8 cellular contexts compared by ENCODE assay signal in the genomic region with DNA sequence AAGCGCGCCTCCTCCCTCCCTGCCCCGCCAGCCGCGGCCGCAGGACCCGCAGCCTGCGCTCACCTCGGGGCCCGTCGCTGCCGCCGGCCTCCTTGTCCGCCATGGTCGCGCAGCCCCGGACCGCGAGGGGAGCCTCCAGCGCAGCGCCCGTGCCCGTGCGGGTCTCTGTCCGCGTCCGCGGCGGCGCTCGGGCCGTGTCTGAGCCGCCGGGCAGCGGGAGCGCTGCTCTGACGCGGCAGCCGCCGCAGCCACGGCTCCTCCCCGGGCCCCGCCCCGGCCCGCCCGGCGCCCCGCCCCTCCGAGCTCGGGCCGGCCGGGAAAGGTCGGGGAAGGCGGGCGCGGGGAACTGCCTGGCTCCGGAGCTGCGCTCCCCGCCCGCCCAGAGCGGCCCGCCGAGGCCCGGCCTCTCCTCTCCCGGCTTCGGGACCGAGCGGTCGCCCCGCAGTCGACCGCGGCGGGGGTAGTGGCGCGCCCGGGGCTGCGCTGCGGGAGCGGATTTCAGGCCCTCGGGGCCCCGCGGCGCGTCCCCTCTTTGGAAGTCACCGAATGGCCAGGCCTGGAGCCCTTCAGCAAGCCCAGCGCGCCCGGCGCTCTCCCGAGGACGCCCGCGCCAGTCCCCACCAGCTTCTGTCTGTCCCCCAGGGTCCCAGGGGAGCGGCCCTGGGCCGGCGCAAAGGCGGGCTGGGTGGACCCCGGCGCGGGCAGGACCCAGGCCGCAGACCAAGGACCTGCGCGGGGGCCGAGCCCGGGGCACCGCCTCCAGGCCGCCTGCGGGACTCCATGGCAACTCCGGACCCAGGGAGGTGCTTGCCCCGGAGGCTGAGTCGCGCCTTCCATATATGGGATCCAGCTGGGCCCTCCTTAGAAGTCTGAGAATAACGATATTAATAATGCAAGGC. TPM values are rescaled to one million over a fixed set of nuclear protein-coding genes. Genes with fewer than 3 reads are reported as not detected.
A peak's percentile ranks its signal among the peaks of the same experiment; 100 is the strongest.
DNase-seq lines count a peak whose midpoint lies in the region; ATAC-seq and TF ChIP-seq lines count a peak whose summit lies in the region.

A gene with protein sequence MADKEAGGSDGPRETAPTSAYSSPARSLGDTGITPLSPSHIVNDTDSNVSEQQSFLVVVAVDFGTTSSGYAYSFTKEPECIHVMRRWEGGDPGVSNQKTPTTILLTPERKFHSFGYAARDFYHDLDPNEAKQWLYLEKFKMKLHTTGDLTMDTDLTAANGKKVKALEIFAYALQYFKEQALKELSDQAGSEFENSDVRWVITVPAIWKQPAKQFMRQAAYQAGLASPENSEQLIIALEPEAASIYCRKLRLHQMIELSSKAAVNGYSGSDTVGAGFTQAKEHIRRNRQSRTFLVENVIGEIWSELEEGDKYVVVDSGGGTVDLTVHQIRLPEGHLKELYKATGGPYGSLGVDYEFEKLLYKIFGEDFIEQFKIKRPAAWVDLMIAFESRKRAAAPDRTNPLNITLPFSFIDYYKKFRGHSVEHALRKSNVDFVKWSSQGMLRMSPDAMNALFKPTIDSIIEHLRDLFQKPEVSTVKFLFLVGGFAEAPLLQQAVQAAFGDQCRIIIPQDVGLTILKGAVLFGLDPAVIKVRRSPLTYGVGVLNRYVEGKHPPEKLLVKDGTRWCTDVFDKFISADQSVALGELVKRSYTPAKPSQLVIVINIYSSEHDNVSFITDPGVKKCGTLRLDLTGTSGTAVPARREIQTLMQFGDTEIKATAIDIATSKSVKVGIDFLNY (minus strand): TSS at position 200 of the 899 bp plus-strand sequence. CDS start 97 bp downstream, at position 103.

- peaks cover 66% of the 10 kb centered on the region for H3K27me3 Mint-ChIP-seq in WTC11 (ENCODE audit: low read depth)

- DNase-seq in GM04504 (ENCODE audit: low read depth), result peak; percentile 75
- DNase-seq in KBM-7, result peak; percentile 53
- peak; percentile 76 for DNase-seq in WTC11 (ENCODE audit: low spot score)
- peak; percentile 88 for DNase-seq in choroid plexus epithelial cell (ENCODE audit: low read depth)
- DNase-seq in kidney epithelial cell (ENCODE audit: low read depth), result no peak
- DNase-seq in smooth muscle cell (lab: John Stamatoyannopoulos, UW; ENCODE audit: unreplicated experiment), result peak; percentile 83
- DNase-seq in MV-4-11 (lab: John Stamatoyannopoulos, UW), result no peak

- peak within 1 kb of the TSS; percentile 89 for H3K27ac ChIP-seq in smooth muscle cell (ENCODE audit: low read depth)

- TF ChIP-seq CTCF in WTC11 (IDR thresholded peaks at IDR 0.05) (no peak), choroid plexus epithelial cell (conservative IDR thresholded peaks at IDR 0.05; ENCODE audit: low read depth, low read length) (no peak), kidney epithelial cell (IDR thresholded peaks at IDR 0.05; ENCODE audit: insufficient read depth, low read length, poor library complexity, severe bottlenecking) (no peak), smooth muscle cell (IDR thresholded peaks at IDR 0.05; ENCODE audit: borderline replicate concordance, insufficient read depth, poor library complexity, severe bottlenecking) (no peak)

- no peaks in the 10 kb centered on the region for H3F3A ChIP-seq in smooth muscle cell (ENCODE audit: low read depth)

- H3K27ac Mint-ChIP-seq in WTC11, result no peak within 1 kb of the TSS

- no peaks in the 10 kb centered on the region for H3K9me3 Mint-ChIP-seq in WTC11

- H2AFZ ChIP-seq in smooth muscle cell (ENCODE audit: low read depth), result peak within 1 kb of the TSS; percentile 94

- CTCF ChIA-PET in WTC11 (lab: Charles Lee), result interaction anchor here (0.9 to 1.9 kb wide), 9 partner anchors 18 to 434 kb away, joined by 3 to 8 read pairs (median 6); no protein-coding TSS in a partner anchor

- peaks cover 7% of the 10 kb centered on the region for H3K4me1 ChIP-seq in smooth muscle cell (ENCODE audit: low read depth)

- ATAC-seq in GM21786 (IDR thresholded peaks at IDR 0.05; ENCODE audit: unreplicated experiment), result peak; percentile 87
- peak; percentile 84 for ATAC-seq in WTC11

- H3K27me3 ChIP-seq in kidney epithelial cell (ENCODE audit: control insufficient read depth, insufficient read depth, low read length) (no peaks in the 10 kb centered on the region), smooth muscle cell (ENCODE audit: low read depth) (peaks cover 18% of the 10 kb centered on the region)

- peaks cover 28% of the 10 kb centered on the region for H4K20me1 ChIP-seq in smooth muscle cell (ENCODE audit: low read depth)

- H3K79me2 ChIP-seq in smooth muscle cell (ENCODE audit: low read depth), result no peaks in the 10 kb centered on the region

- H3K4me3 ChIP-seq in choroid plexus epithelial cell (ENCODE audit: low read depth, low read length) (peak within 1 kb of the TSS; percentile 62), kidney epithelial cell (ENCODE audit: low read depth, low read length) (peak within 1 kb of the TSS; percentile 95), smooth muscle cell (peak within 1 kb of the TSS; percentile 89)

- peak within 1 kb of the TSS; percentile 93 for H3K9ac ChIP-seq in smooth muscle cell (ENCODE audit: low read depth)

- H3K36me3 ChIP-seq in kidney epithelial cell (ENCODE audit: control insufficient read depth, insufficient read depth, low read length) (no peaks in the 10 kb centered on the region), smooth muscle cell (ENCODE audit: low read depth) (no peaks in the 10 kb centered on the region)

- POLR2A ChIA-PET in WTC11 (lab: Charles Lee), result interaction anchor here (0.6 kb wide), 1 partner anchor 532 kb away, joined by 3 read pairs; no protein-coding TSS in a partner anchor

- H3K4me1 Mint-ChIP-seq in WTC11, result peaks cover 9% of the 10 kb centered on the region

- peak within 1 kb of the TSS; percentile 69 for H3K4me3 Mint-ChIP-seq in WTC11

- H3K9me3 ChIP-seq in smooth muscle cell (replicated peaks; ENCODE audit: low read depth), result no peaks in the 10 kb centered on the region

- WGBS in smooth muscle cell (ENCODE audit: low lambda C conversion rate), result under 1% methylated on average over 33 of the region's 114 CpGs

- peak within 1 kb of the TSS; percentile 98 for H3K4me2 ChIP-seq in smooth muscle cell

- no peaks in the 10 kb centered on the region for H3K36me3 Mint-ChIP-seq in WTC11

- in situ Hi-C loops in KBM-7 (cut with MboI; ENCODE audit: low pct_unique_long_range_greater_than_20kb, low sequenced_read_pairs), result no loop called here

TF ChIP-seq in WTC11, 78 proteins besides CTCF, POLR2A, EP300 and RAD21:
- no peak for TF ChIP-seq RORB (CRISPR knock-in tag; IDR thresholded peaks at IDR 0.05)
- TF ChIP-seq, protein P1, sequence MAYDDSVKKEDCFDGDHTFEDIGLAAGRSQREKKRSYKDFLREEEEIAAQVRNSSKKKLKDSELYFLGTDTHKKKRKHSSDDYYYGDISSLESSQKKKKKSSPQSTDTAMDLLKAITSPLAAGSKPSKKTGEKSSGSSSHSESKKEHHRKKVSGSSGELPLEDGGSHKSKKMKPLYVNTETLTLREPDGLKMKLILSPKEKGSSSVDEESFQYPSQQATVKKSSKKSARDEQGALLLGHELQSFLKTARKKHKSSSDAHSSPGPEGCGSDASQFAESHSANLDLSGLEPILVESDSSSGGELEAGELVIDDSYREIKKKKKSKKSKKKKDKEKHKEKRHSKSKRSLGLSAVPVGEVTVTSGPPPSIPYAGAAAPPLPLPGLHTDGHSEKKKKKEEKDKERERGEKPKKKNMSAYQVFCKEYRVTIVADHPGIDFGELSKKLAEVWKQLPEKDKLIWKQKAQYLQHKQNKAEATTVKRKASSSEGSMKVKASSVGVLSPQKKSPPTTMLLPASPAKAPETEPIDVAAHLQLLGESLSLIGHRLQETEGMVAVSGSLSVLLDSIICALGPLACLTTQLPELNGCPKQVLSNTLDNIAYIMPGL (CRISPR knock-in tag; IDR thresholded peaks at IDR 0.05), result 0 out of 2 replicates have a peak, but pooled peaks have one; percentile 40
- TF ChIP-seq, protein P2, sequence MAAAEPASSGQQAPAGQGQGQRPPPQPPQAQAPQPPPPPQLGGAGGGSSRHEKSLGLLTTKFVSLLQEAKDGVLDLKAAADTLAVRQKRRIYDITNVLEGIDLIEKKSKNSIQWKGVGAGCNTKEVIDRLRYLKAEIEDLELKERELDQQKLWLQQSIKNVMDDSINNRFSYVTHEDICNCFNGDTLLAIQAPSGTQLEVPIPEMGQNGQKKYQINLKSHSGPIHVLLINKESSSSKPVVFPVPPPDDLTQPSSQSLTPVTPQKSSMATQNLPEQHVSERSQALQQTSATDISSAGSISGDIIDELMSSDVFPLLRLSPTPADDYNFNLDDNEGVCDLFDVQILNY (CRISPR knock-in tag; IDR thresholded peaks at IDR 0.05), result 0 out of 2 replicates have a peak, but pooled peaks have one; percentile 32
- TF ChIP-seq ZNF416 (CRISPR knock-in tag; IDR thresholded peaks at IDR 0.05), result no peak
- no peak for TF ChIP-seq JAZF1 (CRISPR knock-in tag; IDR thresholded peaks at IDR 0.05)
- TF ChIP-seq EMX1 (CRISPR knock-in tag; IDR thresholded peaks at IDR 0.05), result no peak
- peak; percentile 71; the same call in 1 of the 2 replicates for TF ChIP-seq ZNF423 (CRISPR knock-in tag; IDR thresholded peaks at IDR 0.05)
- no peak for TF ChIP-seq ZNF396 (CRISPR knock-in tag; IDR thresholded peaks at IDR 0.05; ENCODE audit: borderline replicate concordance)
- TF ChIP-seq PRRX2 (CRISPR knock-in tag; IDR thresholded peaks at IDR 0.05), result no peak

RNA-seq across cellular contexts. Expression of the gene that starts here (rescaled TPM):
- total RNA-seq in WTC11 (2021) (5.0 to 7.2 TPM (median 5.2 TPM) in 3 replicates), kidney epithelial cell (11.4 and 13.7 TPM in 2 replicates), smooth muscle cell (3.9 and 6.4 TPM in 2 replicates)
- 4.3 and 5.3 TPM in 2 replicates for polyA plus RNA-seq in smooth muscle cell

Comparison
In these comparisons a context has a peak if more than half of its experiments do, and no peak if none do; other contexts are left out.
1. DNase-seq: peak in GM04504 (single experiment), KBM-7 (single experiment), WTC11 (single experiment), choroid plexus epithelial cell (single experiment) and smooth muscle cell (single experiment); none in kidney epithelial cell (single experiment) and MV-4-11 (single experiment).
2. Peak in every context shown above with its lines, with median percentiles within 50 percentile points of each other: H3K4me3 ChIP-seq.